In genomic region chr13:23516190-23516589, GRCh38 we compare ENCODE assay signal across 20 cellular contexts. TPM values are rescaled to one million over a fixed set of nuclear protein-coding genes. Genes with fewer than 3 reads are reported as not detected.
"Had no signal": no experiment of that assay in that cellular context is flagged by ENCODE, and none has a peak within 500 bp of the region (broad histone marks: within the 10 kb centered on the region; RNA-seq: fewer than 3 reads in every experiment).

No MANE protein-coding gene starts in this region.

- H3K4me3 ChIP-seq: adrenal gland, heart left ventricle, mucosa of descending colon, thyroid gland, uterus had no signal

- H3K27ac Mint-ChIP-seq: activated naive CD4-positive, alpha-beta T cell treated with anti-CD3 and anti-CD28 coated beads, Interleukin-2, amount 50 U/mL, for 24 hours; activated T-helper 17 cell treated with anti-CD3 and anti-CD28 coated beads, Interleukin-2, amount 50 U/mL, for 72 hours; naive thymus-derived CD4-positive, alpha-beta T cell; stimulated activated memory B cell treated with anti-CD40 and anti-IgM and Interleukin-4, amounts not matched to agents 10 μg/mL and 1 μg/mL and 100 μg/mL, for 72 hours; T-helper 2 cell treated with Interferon-gamma antibody and Interleukin-4, amounts not matched to agents 5 μg/mL and 100 μg/mL, for 36 hours had no signal

- H3K36me3 ChIP-seq: adrenal gland, heart left ventricle, thyroid gland, uterus had no signal

- ATAC-seq: activated T-helper 17 cell treated with anti-CD3 and anti-CD28 coated beads, Interleukin-2, amount 50 U/mL, for 72 hours; heart left ventricle; mucosa of descending colon; naive thymus-derived CD4-positive, alpha-beta T cell; stimulated activated memory B cell treated with anti-CD40 and anti-IgM and Interleukin-4, amounts not matched to agents 10 μg/mL and 1 μg/mL and 100 μg/mL, for 72 hours had no signal

- DNase-seq: activated CD4-positive, CD25-positive, alpha-beta regulatory T cell treated with anti-CD3 and anti-CD28 coated beads, Interleukin-2, amount 50 U/mL, for 72 hours; adrenal gland; cortex of kidney; effector CD4-positive, alpha-beta T cell; heart left ventricle; mucosa of descending colon; naive thymus-derived CD4-positive, alpha-beta T cell; stimulated activated CD4-positive, alpha-beta T cell treated with anti-CD3 and anti-CD28 coated beads, Interleukin-2, amount 100 ng/mL, for 48 hours; SW 1271; thyroid gland; uterus had no signal

- H3K36me3 Mint-ChIP-seq: activated naive CD4-positive, alpha-beta T cell treated with anti-CD3 and anti-CD28 coated beads, Interleukin-2, amount 50 U/mL, for 24 hours; brain; naive thymus-derived CD4-positive, alpha-beta T cell; stimulated activated memory B cell treated with anti-CD40 and anti-IgM and Interleukin-4, amounts not matched to agents 10 μg/mL and 1 μg/mL and 100 μg/mL, for 72 hours had no signal

- FAIRE-seq: endothelial cell of umbilical vein, frontal cortex had no signal

- H3K27me3 Mint-ChIP-seq: brain had no signal

- H3K27ac ChIP-seq: adrenal gland, heart left ventricle, thyroid gland, uterus had no signal

- H3K4me1 Mint-ChIP-seq: activated naive CD4-positive, alpha-beta T cell treated with anti-CD3 and anti-CD28 coated beads, Interleukin-2, amount 50 U/mL, for 24 hours; activated T-helper 17 cell treated with anti-CD3 and anti-CD28 coated beads, Interleukin-2, amount 50 U/mL, for 72 hours; central memory CD8-positive, alpha-beta T cell; naive thymus-derived CD4-positive, alpha-beta T cell; stimulated activated memory B cell treated with anti-CD40 and anti-IgM and Interleukin-4, amounts not matched to agents 10 μg/mL and 1 μg/mL and 100 μg/mL, for 72 hours had no signal

- H3K9me3 Mint-ChIP-seq: activated naive CD4-positive, alpha-beta T cell treated with anti-CD3 and anti-CD28 coated beads, Interleukin-2, amount 50 U/mL, for 24 hours; activated T-helper 17 cell treated with anti-CD3 and anti-CD28 coated beads, Interleukin-2, amount 50 U/mL, for 72 hours; brain; central memory CD8-positive, alpha-beta T cell; naive thymus-derived CD4-positive, alpha-beta T cell; stimulated activated memory B cell treated with anti-CD40 and anti-IgM and Interleukin-4, amounts not matched to agents 10 μg/mL and 1 μg/mL and 100 μg/mL, for 72 hours; T-helper 2 cell treated with Interferon-gamma antibody and Interleukin-4, amounts not matched to agents 5 μg/mL and 100 μg/mL, for 36 hours had no signal

- H3K4me1 ChIP-seq: adrenal gland, thyroid gland, uterus had no signal

- H3K4me3 Mint-ChIP-seq: activated naive CD4-positive, alpha-beta T cell treated with anti-CD3 and anti-CD28 coated beads, Interleukin-2, amount 50 U/mL, for 24 hours; activated T-helper 17 cell treated with anti-CD3 and anti-CD28 coated beads, Interleukin-2, amount 50 U/mL, for 72 hours; brain; central memory CD8-positive, alpha-beta T cell; naive thymus-derived CD4-positive, alpha-beta T cell; stimulated activated memory B cell treated with anti-CD40 and anti-IgM and Interleukin-4, amounts not matched to agents 10 μg/mL and 1 μg/mL and 100 μg/mL, for 72 hours; T-helper 2 cell treated with Interferon-gamma antibody and Interleukin-4, amounts not matched to agents 5 μg/mL and 100 μg/mL, for 36 hours had no signal

- H3K9me3 ChIP-seq: adrenal gland, heart left ventricle, mucosa of descending colon, thyroid gland, uterus had no signal

- H3K27me3 ChIP-seq: adrenal gland, heart left ventricle, thyroid gland, uterus had no signal

RNA-seq across cellular contexts. Expression of gene TNFRSF19, which starts 54.0 kb away (rescaled TPM):
- total RNA-seq: activated CD8-positive, alpha-beta memory T cell treated with anti-CD3 and anti-CD28 coated beads for 36 hours had no signal
